ENCODE assay signal across 12 cellular contexts in the genomic region with DNA sequence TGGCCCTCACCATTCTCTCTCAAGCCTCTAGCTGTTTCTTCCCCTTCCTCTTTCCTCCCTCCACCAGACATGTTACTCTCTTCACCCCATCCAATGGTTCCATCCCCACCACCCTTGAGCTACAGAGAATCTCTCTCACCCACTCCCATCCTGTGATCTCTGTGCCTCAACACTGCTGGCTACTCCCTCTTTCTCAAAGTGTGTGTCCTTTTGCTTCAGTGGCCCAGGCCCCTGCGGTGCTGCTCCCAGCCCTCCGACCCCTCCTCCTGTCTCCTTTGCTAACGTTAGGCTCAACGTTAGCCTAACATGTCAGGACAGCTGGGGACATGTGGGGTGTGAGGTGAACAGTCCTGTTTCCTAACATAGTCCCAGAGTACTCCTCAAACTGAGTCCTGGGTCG. TPM values are rescaled to one million over a fixed set of nuclear protein-coding genes. Genes with fewer than 3 reads are reported as not detected.
DNase-seq lines count a peak whose midpoint lies in the region; ATAC-seq and TF ChIP-seq lines count a peak whose summit lies in the region.
"Had no signal": no experiment of that assay in that cellular context is flagged by ENCODE, and none has a peak within 500 bp of the region (broad histone marks: within the 10 kb centered on the region; RNA-seq: fewer than 3 reads in every experiment).

No MANE protein-coding gene starts in this region.

- H3K36me3 Mint-ChIP-seq in Calu3 (ENCODE audit: insufficient read depth, unreplicated experiment): peaks cover 95% of the 10 kb centered on the region
- peaks cover 15% of the 10 kb centered on the region for H3K36me3 Mint-ChIP-seq in neural crest cell (ENCODE audit: low read depth)

- H3K4me3 ChIP-seq in adipocyte (ENCODE audit: low read length): no peak overlapping the region
- H3K4me3 ChIP-seq: gastrocnemius medialis, GM23338, MG63, thoracic aorta had no signal

- ATAC-seq in left colon: no peak

- no peaks in the 10 kb centered on the region for H3K27me3 Mint-ChIP-seq in Calu3 (ENCODE audit: unreplicated experiment)
- H3K27me3 Mint-ChIP-seq in neural crest cell (ENCODE audit: low read depth): peaks cover 7% of the 10 kb centered on the region

- H3K9me3 ChIP-seq in adipocyte (ENCODE audit: control insufficient read depth, low read length): no peaks in the 10 kb centered on the region
- H3K9me3 ChIP-seq: gastrocnemius medialis, MG63, thoracic aorta had no signal

- intact Hi-C loops in Calu3 (cut with micrococcal nuclease; ENCODE audit: unreplicated experiment): loop anchor here (1.0 kb wide), 2 partner anchors 51 to 273 kb away; partner anchors contain the start of gene ZBTB12
- intact Hi-C loops in left colon (cut with DNase I, micrococcal nuclease): no loop called here

- H3K27me3 ChIP-seq in adipocyte (replicated peaks; ENCODE audit: control insufficient read depth, insufficient read depth, low read length): no peaks in the 10 kb centered on the region
- H3K27me3 ChIP-seq: gastrocnemius medialis, MG63 had no signal

- H3K4me1 Mint-ChIP-seq in Calu3 (ENCODE audit: low read depth, unreplicated experiment) (peaks cover 41% of the 10 kb centered on the region), neural crest cell (peaks cover 9% of the 10 kb centered on the region)

- CTCF ChIA-PET in Calu3 (lab: Charles Lee): interaction anchor here (0.6 to 2.8 kb wide), 19 partner anchors 13 to 272 kb away, joined by 3 to 30 read pairs (median 4); partner anchors contain the start of genes DDAH2, DXO, EHMT2 and LY6G5C

- H3K27ac Mint-ChIP-seq in Calu3 (ENCODE audit: unreplicated experiment) (peak overlapping the region; percentile 69), neural crest cell (ENCODE audit: unreplicated experiment) (no peak overlapping the region)
- H3K27ac Mint-ChIP-seq: GM23338 had no signal

- H3K36me3 ChIP-seq in adipocyte (ENCODE audit: control insufficient read depth, insufficient read depth, low read length, severe bottlenecking): peaks cover 50% of the 10 kb centered on the region

- H3K9ac ChIP-seq in adipocyte (ENCODE audit: low read length): peak overlapping the region; percentile 41

- H3K9me3 Mint-ChIP-seq in Calu3 (ENCODE audit: low read depth, unreplicated experiment) (no peaks in the 10 kb centered on the region), neural crest cell (peaks cover 3% of the 10 kb centered on the region)
- H3K9me3 Mint-ChIP-seq: GM23338 had no signal

- no TSS peak for BruUV-seq in Calu3 (replicated peaks; lab: Mats Ljungman, UMichigan)

- H3K4me3 Mint-ChIP-seq in Calu3 (ENCODE audit: low read depth, unreplicated experiment) (no peak overlapping the region), neural crest cell (peak overlapping the region; percentile 68)
- H3K4me3 Mint-ChIP-seq: GM23338 had no signal

- TF ChIP-seq CTCF in Calu3 (IDR thresholded peaks at IDR 0.05; ENCODE audit: unreplicated experiment) (no peak), neural crest cell (conservative IDR thresholded peaks at IDR 0.05) (no peak)

- DNase-seq in Calu3: no peak
- DNase-seq in adipocyte (ENCODE audit: low read depth): no peak
- no peak for DNase-seq in neural crest cell (ENCODE audit: low read depth, low spot score)
- no peak for DNase-seq in left colon
- no peak for DNase-seq in hepatic stellate cell (ENCODE audit: low spot score)
- DNase-seq: DMS79, NCI-H2029 treated with DMSO at 0.1 percent for 48 hours, NCI-H526 treated with DMSO at 0.1 percent for 48 hours had no signal

- peaks cover 26% of the 10 kb centered on the region for H3K4me1 ChIP-seq in adipocyte (ENCODE audit: control insufficient read depth, insufficient read depth, low read length)

RNA-seq across cellular contexts. Expression of gene NELFE, which starts 5.9 kb away (rescaled TPM):
- total RNA-seq in Calu3 (2022) (141 and 157 TPM in 2 replicates), neural crest cell (86.1 and 88.4 TPM in 2 replicates), left colon (10 to 100 TPM; 47.9 to 51.3 TPM)

RNA-seq across cellular contexts. Expression of gene SKIC2, which starts 6.1 kb away (rescaled TPM):
- total RNA-seq in Calu3 (2022) (182 and 201 TPM in 2 replicates), neural crest cell (77.9 and 88.7 TPM in 2 replicates), left colon (10 to 100 TPM; 55.4 to 70.8 TPM)

RNA-seq across cellular contexts. Expression of gene CFB, which starts 7.0 kb away (rescaled TPM):
- total RNA-seq in Calu3 (2022): 944 and 1,205 TPM in 2 replicates
- not detected in 2 replicates for total RNA-seq in neural crest cell
- 10 to 100 TPM; 22.2 to 58.8 TPM for total RNA-seq in left colon
- total RNA-seq: GM23338 had no signal

RNA-seq across cellular contexts. Expression of gene DXO, which starts 19.0 kb away (rescaled TPM):
- total RNA-seq in Calu3 (2022) (40.9 and 43.6 TPM in 2 replicates), neural crest cell (23.8 and 26.6 TPM in 2 replicates), left colon (10 to 100 TPM; 14.4 to 15.8 TPM)

RNA-seq across cellular contexts. Expression of gene C2, which starts 25.4 kb away (rescaled TPM):
- total RNA-seq in Calu3 (2022) (5.0 and 6.3 TPM in 2 replicates), neural crest cell (0.35 and 1.2 TPM in 2 replicates), left colon (10 to 100 TPM in 1 of 2 donors, 1 to 10 TPM in 1; 6.1 to 18.2 TPM)

Comparison
In these comparisons a context has a peak if more than half of its experiments do, and no peak if none do; other contexts are left out.
1. RNA of gene CFB, which starts 7.0 kb away (total RNA-seq): 944 to 1,205 TPM in Calu3 and 22.2 to 58.8 TPM in left colon; not detected in neural crest cell; every median in the first group is over 10 times any median in the second.